In the genomic region with DNA sequence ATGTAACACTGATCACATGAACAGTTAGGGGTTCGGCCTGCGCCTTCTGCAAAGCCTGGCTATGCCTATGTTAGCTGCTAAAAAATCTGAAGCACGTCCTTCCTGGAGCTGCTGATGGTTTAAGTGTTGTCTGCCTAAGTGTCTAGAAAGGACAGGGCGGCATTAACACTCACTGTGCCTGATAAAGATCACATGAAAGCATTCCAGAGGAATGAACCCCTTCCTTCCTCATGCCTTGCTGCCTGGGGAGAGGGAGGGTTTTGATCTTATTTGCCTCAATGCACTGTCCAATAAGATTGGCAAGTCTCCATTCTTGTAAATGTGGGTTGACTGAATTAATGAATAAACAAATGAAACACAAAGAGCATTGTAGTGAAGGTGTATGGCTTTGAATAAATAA, we compare ENCODE assay signal across 1 cellular context.
TF ChIP-seq lines count a peak whose summit lies in the region.

No MANE protein-coding gene starts in this region.

TF ChIP-seq in SK-N-SH, 30 proteins besides CTCF, POLR2A, EP300 and RAD21 (continued from another document):
- no peak for TF ChIP-seq NRF1 (IDR thresholded peaks at IDR 0.05; ENCODE audit: low read depth, low read length)
- TF ChIP-seq RFX5 (IDR thresholded peaks at IDR 0.05; ENCODE audit: low read length) = no peak
- TF ChIP-seq RCOR1 (IDR thresholded peaks at IDR 0.05; ENCODE audit: low read length) = no peak
- no peak; the same call in 1 of the 2 replicates for TF ChIP-seq FOSL2 (IDR thresholded peaks at IDR 0.05; ENCODE audit: borderline replicate concordance, low read depth)
- TF ChIP-seq MXI1 (IDR thresholded peaks at IDR 0.05; ENCODE audit: low read depth, low read length) = no peak
- peak; percentile 59; the same call in 1 of the 2 replicates for TF ChIP-seq SIN3A (IDR thresholded peaks at IDR 0.05; ENCODE audit: borderline replicate concordance, low read depth, low read length)
- peak; percentile 17; the same call in 1 of the 2 replicates for TF ChIP-seq RXRA (IDR thresholded peaks at IDR 0.05; ENCODE audit: borderline replicate concordance, low read depth)
- TF ChIP-seq TAF1 (IDR thresholded peaks at IDR 0.05; ENCODE audit: borderline replicate concordance, low read depth, low read length) = peak; percentile 60; the same call in 1 of the 2 replicates
- TF ChIP-seq ELF1 (IDR thresholded peaks at IDR 0.05) = peak; percentile 43; the same call in 1 of the 2 replicates
- no peak for TF ChIP-seq IRF3 (IDR thresholded peaks at IDR 0.05; ENCODE audit: low read depth, low read length)
- TF ChIP-seq FOXJ3 (CRISPR knock-in tag; IDR thresholded peaks at IDR 0.05) = no peak
- no peak for TF ChIP-seq CHD2 (IDR thresholded peaks at IDR 0.05; ENCODE audit: low read length, partially characterized antibody)
- TF ChIP-seq NFIC (IDR thresholded peaks at IDR 0.05; ENCODE audit: borderline replicate concordance) = no peak; the same call in 1 of the 2 replicates
- TF ChIP-seq USF1 (IDR thresholded peaks at IDR 0.05; ENCODE audit: borderline replicate concordance, low read depth) = peak; percentile 35; the same call in 1 of the 2 replicates
- TF ChIP-seq TCF12 (IDR thresholded peaks at IDR 0.05) = peak; percentile 82
- no peak; the same call in 1 of the 2 replicates for TF ChIP-seq YY1 (IDR thresholded peaks at IDR 0.05; ENCODE audit: low read depth)
- peak; percentile 71 for TF ChIP-seq MAX (IDR thresholded peaks at IDR 0.05; ENCODE audit: low read depth)
- TF ChIP-seq, protein P1, sequence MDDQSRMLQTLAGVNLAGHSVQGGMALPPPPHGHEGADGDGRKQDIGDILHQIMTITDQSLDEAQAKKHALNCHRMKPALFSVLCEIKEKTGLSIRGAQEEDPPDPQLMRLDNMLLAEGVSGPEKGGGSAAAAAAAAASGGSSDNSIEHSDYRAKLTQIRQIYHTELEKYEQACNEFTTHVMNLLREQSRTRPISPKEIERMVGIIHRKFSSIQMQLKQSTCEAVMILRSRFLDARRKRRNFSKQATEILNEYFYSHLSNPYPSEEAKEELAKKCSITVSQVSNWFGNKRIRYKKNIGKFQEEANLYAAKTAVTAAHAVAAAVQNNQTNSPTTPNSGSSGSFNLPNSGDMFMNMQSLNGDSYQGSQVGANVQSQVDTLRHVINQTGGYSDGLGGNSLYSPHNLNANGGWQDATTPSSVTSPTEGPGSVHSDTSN (IDR thresholded peaks at IDR 0.05) = peak; percentile 71; the same call in 1 of the 2 replicates
- TF ChIP-seq SMC3 (IDR thresholded peaks at IDR 0.05; ENCODE audit: low read depth, low read length) = no peak
- no peak for TF ChIP-seq FOXM1 (IDR thresholded peaks at IDR 0.05; ENCODE audit: low read depth)
TF ChIP-seq in SK-N-SH: peak in this region for 12.
